ENCODE assay signal across 8 cellular contexts in genomic region chr20:38337561-38338140, GRCh38. TPM values are rescaled to one million over a fixed set of nuclear protein-coding genes. Genes with fewer than 3 reads are reported as not detected.
DNase-seq lines count a peak whose midpoint lies in the region; ATAC-seq and TF ChIP-seq lines count a peak whose summit lies in the region.

No MANE protein-coding gene starts in this region.

- H3K4me1 Mint-ChIP-seq in brain, result peaks cover 31% of the 10 kb centered on the region

- H3K36me3 Mint-ChIP-seq in brain, result no peaks in the 10 kb centered on the region

- peaks cover 8% of the 10 kb centered on the region for H3K9me3 ChIP-seq in mesenchymal stem cell (ENCODE audit: control insufficient read depth, low read length)

- no peaks in the 10 kb centered on the region for H3K36me3 ChIP-seq in mesenchymal stem cell (ENCODE audit: control insufficient read depth in 1 of 2, insufficient read depth in 2 of 2, low read depth in 1 of 2, low read length in 2 of 2)

- H3K23ac ChIP-seq in mesenchymal stem cell (ENCODE audit: low read length in 2 of 2), result no peak overlapping the region

- no peak overlapping the region for H3K4ac ChIP-seq in mesenchymal stem cell (ENCODE audit: low read depth in 1 of 2, low read length in 2 of 2)

- H3K4me3 Mint-ChIP-seq in brain, result peak overlapping the region in 1 of 5 experiments; percentile 14

- H3K4me3 ChIP-seq in mesenchymal stem cell (ENCODE audit: insufficient read depth in 1 of 2, low read depth in 1 of 2, low read length in 2 of 2), result no peak overlapping the region

- no peak overlapping the region for H2AFZ ChIP-seq in mesenchymal stem cell (ENCODE audit: low read depth, low read length)

- H3K27me3 Mint-ChIP-seq in brain, result no peaks in the 10 kb centered on the region

- in situ Hi-C loops in KBM-7 (cut with MboI; ENCODE audit: low pct_unique_long_range_greater_than_20kb, low sequenced_read_pairs), result no loop called here

- no peaks in the 10 kb centered on the region for H3K79me1 ChIP-seq in mesenchymal stem cell (replicated peaks; ENCODE audit: low read length, poor library complexity, severe bottlenecking)

- ATAC-seq in GM19395 (IDR thresholded peaks at IDR 0.05; ENCODE audit: unreplicated experiment), result no peak
- no peak for ATAC-seq in HG03139 (IDR thresholded peaks at IDR 0.05; ENCODE audit: unreplicated experiment)

- H3K27ac Mint-ChIP-seq in brain, result peak overlapping the region in 1 of 5 experiments; percentile 15

- no peak overlapping the region for H4K8ac ChIP-seq in mesenchymal stem cell (ENCODE audit: low read length)

- H2AK5ac ChIP-seq in mesenchymal stem cell (ENCODE audit: low read length, severe bottlenecking), result no peak overlapping the region

- no peak overlapping the region for H3K27ac ChIP-seq in mesenchymal stem cell (ENCODE audit: low read length, poor library complexity, severe bottlenecking)

- H3K4me2 ChIP-seq in mesenchymal stem cell (ENCODE audit: low read length, poor library complexity, severe bottlenecking), result no peak overlapping the region

- peaks cover 52 to 64% of the 10 kb centered on the region in 2 experiments for H3K27me3 ChIP-seq in mesenchymal stem cell (ENCODE audit: control insufficient read depth in 1 of 2, insufficient read depth in 1 of 2, low read length in 2 of 2)

- no peak overlapping the region for H2BK15ac ChIP-seq in mesenchymal stem cell (ENCODE audit: low read depth, poor library complexity, severe bottlenecking)

- H3K9ac ChIP-seq in mesenchymal stem cell (ENCODE audit: low read length), result no peak overlapping the region

- WGBS in mesenchymal stem cell, result 31% methylated on average over 6 of the region's 6 CpGs

- no peak overlapping the region for H2BK12ac ChIP-seq in mesenchymal stem cell (ENCODE audit: low read length in 2 of 2)

- TF ChIP-seq CTCF in brain (conservative IDR thresholded peaks at IDR 0.05), result peak; percentile 54 to 69

- H4K91ac ChIP-seq in mesenchymal stem cell (ENCODE audit: low read length), result no peak overlapping the region

- H3K14ac ChIP-seq in mesenchymal stem cell (ENCODE audit: low read length in 2 of 2), result no peak overlapping the region

- no peak overlapping the region for H2BK120ac ChIP-seq in mesenchymal stem cell (ENCODE audit: low read depth, low read length)

- H2BK5ac ChIP-seq in mesenchymal stem cell (ENCODE audit: low read depth, low read length, poor library complexity, severe bottlenecking), result no peak overlapping the region

- no peak overlapping the region for H3K18ac ChIP-seq in mesenchymal stem cell (ENCODE audit: low read depth in 1 of 2, low read length in 2 of 2)

- DNase-seq in EH (ENCODE audit: low read depth) (peak; percentile 16), KBM-7 (peak; percentile 60), mesenchymal stem cell (peak; percentile 9), NCI-H2227 (lab: John Stamatoyannopoulos, UW; ENCODE audit: unreplicated experiment) (no peak), T-helper 1 cell (no peak)

- peaks cover 3 to 8% (median 6%) of the 10 kb centered on the region in 5 experiments for H3K9me3 Mint-ChIP-seq in brain

- peaks cover 2% of the 10 kb centered on the region for H3K4me1 ChIP-seq in mesenchymal stem cell (ENCODE audit: control insufficient read depth, insufficient read depth, low read depth, low read length)

RNA-seq across cellular contexts. Expression of gene LBP, which starts 8.6 kb away (rescaled TPM):
- not detected for polyA plus RNA-seq in brain (ENCODE audit: insufficient read depth, low read depth, low replicate concordance)
- 0.08 TPM for polyA plus RNA-seq in mesenchymal stem cell (2013, experiment 1 of 2)
- polyA plus RNA-seq in mesenchymal stem cell (2013, experiment 2 of 2), result 0.12 TPM

RNA-seq across cellular contexts. Expression of gene BPI, which starts 33.7 kb away (rescaled TPM):
- 0.61 TPM for polyA plus RNA-seq in brain (ENCODE audit: insufficient read depth, low read depth, low replicate concordance)
- not detected for polyA plus RNA-seq in mesenchymal stem cell (2013, experiment 1 of 2)
- polyA plus RNA-seq in mesenchymal stem cell (2013, experiment 2 of 2), result not detected

Comparison
In these comparisons a context has a peak if more than half of its experiments do, and no peak if none do; other contexts are left out.
1. DNase-seq: peak in EH (single experiment), KBM-7 (single experiment) and mesenchymal stem cell (single experiment); none in NCI-H2227 (single experiment) and T-helper 1 cell (0 of 5).